In genomic region chr1:54768093-54768492, GRCh38 we compare ENCODE assay signal across 1 cellular context.
TF ChIP-seq lines count a peak whose summit lies in the region.

No MANE protein-coding gene starts in this region.

TF ChIP-seq in WTC11, 78 proteins besides CTCF, POLR2A, EP300 and RAD21 (continued from another document):
- no peak for TF ChIP-seq ETV6 (CRISPR knock-in tag; IDR thresholded peaks at IDR 0.05)
- no peak for TF ChIP-seq NFE2L1 (CRISPR knock-in tag; IDR thresholded peaks at IDR 0.05)
- TF ChIP-seq USF1 (CRISPR knock-in tag; IDR thresholded peaks at IDR 0.05), result no peak
- TF ChIP-seq PRRX2 (CRISPR knock-in tag; IDR thresholded peaks at IDR 0.05), result no peak
- no peak for TF ChIP-seq AFF4 (CRISPR knock-in tag; IDR thresholded peaks at IDR 0.05; ENCODE audit: borderline replicate concordance)
- no peak for TF ChIP-seq ELF4 (CRISPR knock-in tag; IDR thresholded peaks at IDR 0.05; ENCODE audit: low read depth)
- no peak for TF ChIP-seq ZNF281 (CRISPR knock-in tag; IDR thresholded peaks at IDR 0.05)
- TF ChIP-seq GRHL2 (CRISPR knock-in tag; IDR thresholded peaks at IDR 0.05; ENCODE audit: insufficient replicate concordance, severe bottlenecking), result no peak
- no peak for TF ChIP-seq ESRRA (CRISPR knock-in tag; IDR thresholded peaks at IDR 0.05; ENCODE audit: borderline replicate concordance)
- no peak for TF ChIP-seq ZNF263 (CRISPR knock-in tag; IDR thresholded peaks at IDR 0.05; ENCODE audit: low read depth)
- TF ChIP-seq GABPB1 (CRISPR knock-in tag; IDR thresholded peaks at IDR 0.05), result no peak
- no peak for TF ChIP-seq PREB (CRISPR knock-in tag; IDR thresholded peaks at IDR 0.05; ENCODE audit: borderline replicate concordance)
- no peak for TF ChIP-seq STAT6 (CRISPR knock-in tag; conservative IDR thresholded peaks at IDR 0.05; ENCODE audit: low read depth)
- no peak for TF ChIP-seq USF2 (CRISPR knock-in tag; IDR thresholded peaks at IDR 0.05)
- TF ChIP-seq E2F4 (CRISPR knock-in tag; IDR thresholded peaks at IDR 0.05; ENCODE audit: borderline replicate concordance, low read depth), result no peak
TF ChIP-seq in WTC11: peak in this region for 0.
